Comparison of ENCODE assay signal across 1 cellular context in the genomic region with DNA sequence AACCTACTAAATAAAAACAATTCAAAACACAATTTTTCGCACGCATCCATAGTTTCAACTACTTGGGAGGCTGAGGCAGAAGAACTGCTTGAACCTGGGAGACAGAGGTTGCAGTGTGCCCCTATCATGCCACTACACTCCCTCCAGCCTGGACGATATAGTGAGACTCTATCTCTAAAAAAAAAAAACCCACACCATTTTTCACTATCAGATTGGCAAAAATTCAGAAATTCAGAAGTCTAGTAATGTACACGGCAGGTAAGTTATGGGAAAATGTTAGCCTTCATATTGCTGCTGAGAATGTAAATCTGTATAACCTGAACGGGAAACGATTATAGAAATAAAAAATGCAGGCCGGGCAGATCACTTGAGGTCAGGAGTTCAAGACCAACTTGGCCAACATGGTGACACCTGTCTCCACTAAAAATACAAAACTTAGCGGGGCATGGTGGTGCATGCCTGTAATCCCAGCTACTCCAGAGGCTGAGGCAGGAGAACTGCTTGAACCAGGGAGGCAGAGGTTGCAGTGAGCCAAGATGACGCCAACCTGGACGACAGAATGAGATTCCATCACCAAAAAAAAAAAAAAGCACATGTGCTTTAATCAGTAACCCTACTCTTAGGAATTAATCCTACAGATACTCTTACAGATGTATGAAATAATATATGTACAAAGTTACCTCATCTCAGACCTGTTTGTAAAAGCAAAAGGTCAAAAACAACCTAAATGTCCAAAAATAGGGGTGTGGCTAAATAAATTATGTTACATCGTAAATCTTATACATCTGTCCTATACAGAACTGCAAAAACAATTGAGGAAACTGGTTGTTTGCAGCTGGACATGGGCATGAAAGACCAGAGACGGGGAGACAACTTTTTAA.
A peak's percentile ranks its signal among the peaks of the same experiment; 100 is the strongest.
TF ChIP-seq lines count a peak whose summit lies in the region.

No MANE protein-coding gene starts in this region.

TF ChIP-seq in K562, 482 proteins besides CTCF, POLR2A, EP300 and RAD21:
- TF ChIP-seq SRSF3 (IDR thresholded peaks at IDR 0.05; ENCODE audit: insufficient read depth, low read length) (no peak), HDAC8 (tag; IDR thresholded peaks at IDR 0.05) (no peak), FOS (IDR thresholded peaks at IDR 0.05; ENCODE audit: extremely low read depth, insufficient read length) (no peak), PTRF (tag; IDR thresholded peaks at IDR 0.05) (no peak), ZNF239 (CRISPR knock-in tag; IDR thresholded peaks at IDR 0.05) (no peak), DPF2 (IDR thresholded peaks at IDR 0.05) (peak; percentile 34; the same call in 1 of the 2 replicates), POLR2AphosphoS2 (IDR thresholded peaks at IDR 0.05; ENCODE audit: low read length) (no peak), NCOA6 (IDR thresholded peaks at IDR 0.05) (no peak), NELFE (IDR thresholded peaks at IDR 0.05; ENCODE audit: insufficient read depth, insufficient read length) (no peak), ZNF75A (CRISPR knock-in tag; IDR thresholded peaks at IDR 0.05) (no peak), SIN3B (IDR thresholded peaks at IDR 0.05; ENCODE audit: low read depth) (no peak), NFIC (IDR thresholded peaks at IDR 0.05) (peak; percentile 74), HSF4 (CRISPR knock-in tag; IDR thresholded peaks at IDR 0.05; ENCODE audit: borderline replicate concordance) (no peak), NCOA2 (IDR thresholded peaks at IDR 0.05; ENCODE audit: partially characterized antibody in 2 of 2) (no peak), ZFP91 (CRISPR knock-in tag; IDR thresholded peaks at IDR 0.05) (no peak), HIVEP1 (CRISPR knock-in tag; IDR thresholded peaks at IDR 0.05) (no peak), SRF (CRISPR knock-in tag; IDR thresholded peaks at IDR 0.05) (peak in 1 of 2 experiments; percentile 77; a peak in 1 of 4 replicates), ZNF384 (IDR thresholded peaks at IDR 0.05; ENCODE audit: low read depth, low read length) (0 out of 2 replicates have a peak, but pooled peaks have one; percentile 48), ZSCAN29 (IDR thresholded peaks at IDR 0.05) (no peak), PKNOX1 (IDR thresholded peaks at IDR 0.05) (peak; percentile 85), ADNP (tag; IDR thresholded peaks at IDR 0.05) (peak; percentile 31; the same call in 1 of the 2 replicates), MTF1 (CRISPR knock-in tag; IDR thresholded peaks at IDR 0.05; ENCODE audit: borderline replicate concordance) (no peak), ZNF175 (CRISPR knock-in tag; IDR thresholded peaks at IDR 0.05; ENCODE audit: low read depth) (no peak), MEIS2 (IDR thresholded peaks at IDR 0.05; ENCODE audit: partially characterized antibody) (peak; percentile 93), PHB2 (IDR thresholded peaks at IDR 0.05; ENCODE audit: low read depth) (no peak), MTA2 (IDR thresholded peaks at IDR 0.05; ENCODE audit: low read depth) (no peak), CBFA2T3 (IDR thresholded peaks at IDR 0.05) (peak; percentile 53), ZNF197 (CRISPR knock-in tag; IDR thresholded peaks at IDR 0.05; ENCODE audit: low read depth) (no peak), ZKSCAN1 (IDR thresholded peaks at IDR 0.05; ENCODE audit: low read depth, low read length) (no peak)
- TF ChIP-seq, protein P1, sequence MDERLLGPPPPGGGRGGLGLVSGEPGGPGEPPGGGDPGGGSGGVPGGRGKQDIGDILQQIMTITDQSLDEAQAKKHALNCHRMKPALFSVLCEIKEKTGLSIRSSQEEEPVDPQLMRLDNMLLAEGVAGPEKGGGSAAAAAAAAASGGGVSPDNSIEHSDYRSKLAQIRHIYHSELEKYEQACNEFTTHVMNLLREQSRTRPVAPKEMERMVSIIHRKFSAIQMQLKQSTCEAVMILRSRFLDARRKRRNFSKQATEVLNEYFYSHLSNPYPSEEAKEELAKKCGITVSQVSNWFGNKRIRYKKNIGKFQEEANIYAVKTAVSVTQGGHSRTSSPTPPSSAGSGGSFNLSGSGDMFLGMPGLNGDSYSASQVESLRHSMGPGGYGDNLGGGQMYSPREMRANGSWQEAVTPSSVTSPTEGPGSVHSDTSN (CRISPR knock-in tag; IDR thresholded peaks at IDR 0.05; ENCODE audit: low read depth), result no peak
- TF ChIP-seq, protein P1 (tag; conservative IDR thresholded peaks at IDR 0.05; ENCODE audit: low read depth), result peak; percentile 85
- TF ChIP-seq, protein P2, sequence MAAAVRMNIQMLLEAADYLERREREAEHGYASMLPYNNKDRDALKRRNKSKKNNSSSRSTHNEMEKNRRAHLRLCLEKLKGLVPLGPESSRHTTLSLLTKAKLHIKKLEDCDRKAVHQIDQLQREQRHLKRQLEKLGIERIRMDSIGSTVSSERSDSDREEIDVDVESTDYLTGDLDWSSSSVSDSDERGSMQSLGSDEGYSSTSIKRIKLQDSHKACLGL (CRISPR knock-in tag; IDR thresholded peaks at IDR 0.05; ENCODE audit: borderline replicate concordance, poor library complexity, severe bottlenecking), result no peak
- TF ChIP-seq, protein P3, sequence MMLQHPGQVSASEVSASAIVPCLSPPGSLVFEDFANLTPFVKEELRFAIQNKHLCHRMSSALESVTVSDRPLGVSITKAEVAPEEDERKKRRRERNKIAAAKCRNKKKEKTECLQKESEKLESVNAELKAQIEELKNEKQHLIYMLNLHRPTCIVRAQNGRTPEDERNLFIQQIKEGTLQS (IDR thresholded peaks at IDR 0.05), result no peak
- TF ChIP-seq, protein P3 (CRISPR knock-in tag; conservative IDR thresholded peaks at IDR 0.05), result no peak
TF ChIP-seq in K562: peak in this region for 9.
